Comparison of ENCODE assay signal across 23 cellular contexts in genomic region chr3:101084404-101084803, GRCh38.
DNase-seq lines count a peak whose midpoint lies in the region; TF ChIP-seq lines count a peak whose summit lies in the region.
"Had no signal": no experiment of that assay in that cellular context is flagged by ENCODE, and none has a peak within 500 bp of the region (broad histone marks: within the 10 kb centered on the region; RNA-seq: fewer than 3 reads in every experiment).

No MANE protein-coding gene starts in this region.

- H3K9me3 Mint-ChIP-seq in type B pancreatic cell, result no peaks in the 10 kb centered on the region
- H3K9me3 Mint-ChIP-seq: CD4-positive, CD25-positive, alpha-beta regulatory T cell; GM23338 had no signal

- no peak overlapping the region for H3K4me3 Mint-ChIP-seq in type B pancreatic cell
- H3K4me3 Mint-ChIP-seq: CD4-positive, CD25-positive, alpha-beta regulatory T cell; GM23338 had no signal

- H3K4me1 ChIP-seq in adipocyte (ENCODE audit: control insufficient read depth, insufficient read depth, low read length) (peaks cover 6% of the 10 kb centered on the region), tibial artery (peaks cover 0 to 15% (median 0%) of the 10 kb centered on the region in 4 donors)
- H3K4me1 ChIP-seq: HAP-1 had no signal

- H3K36me3 ChIP-seq in adipocyte (ENCODE audit: control insufficient read depth, insufficient read depth, low read length, severe bottlenecking), result no peaks in the 10 kb centered on the region
- H3K36me3 ChIP-seq in tibial artery, result no peaks in the 10 kb centered on the region
- H3K36me3 ChIP-seq: HAP-1 had no signal

- no peak overlapping the region for H3K9ac ChIP-seq in adipocyte (ENCODE audit: low read length)

- TF ChIP-seq CTCF in tibial artery (IDR thresholded peaks at IDR 0.05), result no peak
- TF ChIP-seq CTCF in type B pancreatic cell (conservative IDR thresholded peaks at IDR 0.05), result no peak

- no peak overlapping the region for H3K27ac Mint-ChIP-seq in type B pancreatic cell
- H3K27ac Mint-ChIP-seq: CD4-positive, CD25-positive, alpha-beta regulatory T cell; GM23338 had no signal

- H3K4me1 Mint-ChIP-seq in type B pancreatic cell (ENCODE audit: unreplicated experiment), result no peaks in the 10 kb centered on the region
- H3K4me1 Mint-ChIP-seq: CD4-positive, CD25-positive, alpha-beta regulatory T cell; GM23338 had no signal

- peak; percentile 15 for DNase-seq in AG08395 (ENCODE audit: low spot score)
- peak; percentile 40 for DNase-seq in EL
- DNase-seq in adipocyte (ENCODE audit: low read depth), result peak; percentile 36
- peak; percentile 21 for DNase-seq in fibroblast of gingiva (ENCODE audit: low read depth)
- DNase-seq in NCI-H1417 treated with DMSO at 0.1 percent for 48 hours (lab: John Stamatoyannopoulos, UW), result no peak
- DNase-seq in NCI-H69 (lab: John Stamatoyannopoulos, UW), result no peak
- no peak for DNase-seq in tibial artery
- DNase-seq in type B pancreatic cell (ENCODE audit: extremely low spot score, unreplicated experiment), result no peak
- DNase-seq: CD4-positive, CD25-positive, alpha-beta regulatory T cell; COR-L47; DMS79; KG1; NCI-H1092 treated with DMSO at 0.1 percent for 48 hours; NCI-H1694 treated with DMSO at 0.1 percent for 48 hours; NCI-H2081 treated with DMSO at 0.1 percent for 48 hours; NCI-H2171 treated with DMSO at 0.1 percent for 48 hours; NCI-H446; NCI-H526; SIG-M5 had no signal

- H3K27me3 ChIP-seq in adipocyte (replicated peaks; ENCODE audit: control insufficient read depth, insufficient read depth, low read length) (no peaks in the 10 kb centered on the region), tibial artery (no peaks in the 10 kb centered on the region)

- no peak overlapping the region for H3K4me3 ChIP-seq in adipocyte (ENCODE audit: low read length)
- no peak overlapping the region for H3K4me3 ChIP-seq in tibial artery
- H3K4me3 ChIP-seq: A549, GM23338, HAP-1 had no signal

- intact Hi-C loops in tibial artery (cut with DNase I; ENCODE audit: low total_unique reads), result no loop called here

- H3K9me3 ChIP-seq in adipocyte (ENCODE audit: control insufficient read depth, low read length), result no peaks in the 10 kb centered on the region
- no peaks in the 10 kb centered on the region for H3K9me3 ChIP-seq in tibial artery
- H3K9me3 ChIP-seq: A549, HAP-1 had no signal

- H3K27me3 Mint-ChIP-seq in type B pancreatic cell, result no peaks in the 10 kb centered on the region

- no peaks in the 10 kb centered on the region for H3K36me3 Mint-ChIP-seq in type B pancreatic cell
- H3K36me3 Mint-ChIP-seq: CD4-positive, CD25-positive, alpha-beta regulatory T cell had no signal

- no peak overlapping the region for H3K27ac ChIP-seq in tibial artery
- H3K27ac ChIP-seq: A549, RWPE1 had no signal

Comparison
In these comparisons a context has a peak if more than half of its experiments do, and no peak if none do; other contexts are left out.
1. DNase-seq: peak in AG08395 (single experiment), EL (single experiment), adipocyte (single experiment) and fibroblast of gingiva (single experiment); none in NCI-H1417 treated with DMSO at 0.1 percent for 48 hours (single experiment), NCI-H69 (single experiment), tibial artery (0 of 2) and type B pancreatic cell (single experiment).